ENCODE assay signal across 11 cellular contexts in the genomic region with DNA sequence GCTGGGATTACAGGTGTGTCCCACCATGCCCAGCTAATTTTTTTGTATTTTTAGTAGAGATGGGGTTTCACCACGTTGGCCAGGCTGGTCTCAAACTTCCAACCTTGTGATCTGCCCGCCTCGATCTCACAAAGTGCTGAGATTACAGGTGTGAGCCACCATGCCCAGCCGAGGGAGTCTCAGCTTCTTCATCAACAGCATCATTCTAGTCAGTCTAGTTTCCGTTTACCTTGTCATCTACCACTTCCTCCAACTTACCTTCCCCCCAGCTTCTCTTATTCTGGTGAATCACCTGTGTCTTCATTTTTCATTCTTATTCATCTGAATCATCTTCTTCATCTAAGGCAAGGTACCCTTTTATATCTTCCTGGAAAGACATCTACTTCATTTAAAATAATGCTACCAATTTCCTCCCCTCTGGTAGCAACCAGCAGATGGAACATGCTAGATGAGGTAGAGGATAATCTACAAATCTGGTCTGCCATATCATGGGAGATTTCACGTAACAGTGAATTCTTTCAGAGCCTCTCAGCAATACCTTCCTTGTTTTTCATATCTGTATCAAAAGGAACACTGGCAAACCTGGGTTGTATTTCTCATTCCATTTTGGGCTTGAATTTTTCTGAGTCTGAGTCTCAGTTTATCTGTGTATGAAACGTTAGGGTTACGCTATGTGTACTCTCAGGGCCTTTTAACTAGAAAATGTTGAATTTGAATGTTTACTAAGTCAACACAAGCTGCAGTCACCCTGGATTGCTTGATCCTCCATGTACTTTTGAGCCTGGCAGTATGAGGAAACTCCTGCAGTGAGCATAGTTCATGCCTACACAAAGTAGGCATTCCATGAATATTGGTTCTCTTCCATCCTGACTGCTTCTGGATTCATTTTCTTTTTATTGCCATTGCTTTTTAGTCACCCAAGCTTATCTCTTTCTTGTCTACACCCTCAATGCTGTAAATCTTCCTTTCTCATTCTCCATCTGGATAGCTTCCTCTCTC. TPM values are rescaled to one million over a fixed set of nuclear protein-coding genes. Genes with fewer than 3 reads are reported as not detected.
DNase-seq lines count a peak whose midpoint lies in the region; ATAC-seq and TF ChIP-seq lines count a peak whose summit lies in the region.
"Had no signal": no experiment of that assay in that cellular context is flagged by ENCODE, and none has a peak within 500 bp of the region (broad histone marks: within the 10 kb centered on the region; RNA-seq: fewer than 3 reads in every experiment).

No MANE protein-coding gene starts in this region.

- no peaks in the 10 kb centered on the region for H3K9me3 Mint-ChIP-seq in CD8-positive, alpha-beta memory T cell
- no peaks in the 10 kb centered on the region for H3K9me3 Mint-ChIP-seq in central memory CD8-positive, alpha-beta T cell

- DNase-seq in CD8-positive, alpha-beta memory T cell, result peak in 3 of 5 donors; percentile 17 to 52 (median 23)
- peak; percentile 47 to 62 for DNase-seq in activated CD4-positive, alpha-beta T cell treated with anti-CD3 and anti-CD28 coated beads, Interleukin-2, amount 50 U/mL, for 4 hours
- no peak for DNase-seq in central memory CD8-positive, alpha-beta T cell (ENCODE audit: low spot score in 2 of 2)
- DNase-seq in stimulated activated CD4-positive, alpha-beta T cell treated with anti-CD3 and anti-CD28 coated beads, Interleukin-15, amount 100 ng/mL, for 24 hours, result peak; percentile 69
- no peak for DNase-seq in putamen (ENCODE audit: low spot score)
- DNase-seq in osteoblast (ENCODE audit: insufficient read length, low spot score, missing footprints), result no peak
- no peak for DNase-seq in CD1c-positive myeloid dendritic cell (ENCODE audit: extremely low spot score)
- no peak for DNase-seq in HEK293T (ENCODE audit: extremely low spot score)
- DNase-seq: NCI-H1092 had no signal

- POLR2A ChIA-PET in CD8-positive, alpha-beta memory T cell (lab: Charles Lee), result interaction anchor here (1.1 kb wide), 1 partner anchor 17 kb away, joined by 4 read pairs; no protein-coding TSS in a partner anchor
- POLR2A ChIA-PET in HEK293T (lab: Yijun Ruan, JAX), result no interaction called here

- H3K36me3 ChIP-seq in CD8-positive, alpha-beta memory T cell (ENCODE audit: insufficient read depth, low read length), result no peaks in the 10 kb centered on the region
- no peaks in the 10 kb centered on the region for H3K36me3 ChIP-seq in osteoblast (ENCODE audit: insufficient read depth, low read length)

- H3K9me3 ChIP-seq in CD8-positive, alpha-beta memory T cell (ENCODE audit: low read length), result no peaks in the 10 kb centered on the region
- H3K9me3 ChIP-seq in osteoblast (ENCODE audit: low read depth, low read length), result no peaks in the 10 kb centered on the region

- CTCF ChIA-PET in CD8-positive, alpha-beta memory T cell (lab: Charles Lee), result interaction anchor here (1.6 kb wide), 1 partner anchor 17 kb away, joined by 3 read pairs; no protein-coding TSS in a partner anchor
- CTCF ChIA-PET in HEK293T (lab: Yijun Ruan, JAX), result no interaction called here

- H3K27me3 Mint-ChIP-seq in CD8-positive, alpha-beta memory T cell, result no peaks in the 10 kb centered on the region
- no peaks in the 10 kb centered on the region for H3K27me3 Mint-ChIP-seq in central memory CD8-positive, alpha-beta T cell

- H3K27me3 ChIP-seq in CD8-positive, alpha-beta memory T cell (ENCODE audit: insufficient read depth, low read length, poor library complexity, severe bottlenecking), result no peaks in the 10 kb centered on the region
- no peaks in the 10 kb centered on the region for H3K27me3 ChIP-seq in osteoblast (ENCODE audit: insufficient read depth, low read length)

- no peak overlapping the region for H3K27ac ChIP-seq in CD8-positive, alpha-beta memory T cell (ENCODE audit: low read depth, low read length)
- H3K27ac ChIP-seq in osteoblast (ENCODE audit: low read depth, low read length), result no peak overlapping the region

- H2AFZ ChIP-seq in osteoblast (ENCODE audit: low read length), result no peak overlapping the region

- peak; percentile 87 for ATAC-seq in central memory CD8-positive, alpha-beta T cell (replicated peaks; ENCODE audit: extremely low read depth, poor library complexity, severe bottlenecking)
- ATAC-seq: SK-N-SH treated with all-trans-retinoic acid at 6 μM for 48 hours had no signal

- peaks cover 17% of the 10 kb centered on the region for H3K4me1 ChIP-seq in CD8-positive, alpha-beta memory T cell (ENCODE audit: insufficient read depth, low read length)
- peaks cover 16% of the 10 kb centered on the region for H3K4me1 ChIP-seq in osteoblast (ENCODE audit: insufficient read depth, low read length)

- peaks cover 4 to 10% (median 4%) of the 10 kb centered on the region in 3 donors for H3K36me3 Mint-ChIP-seq in CD8-positive, alpha-beta memory T cell
- H3K36me3 Mint-ChIP-seq in central memory CD8-positive, alpha-beta T cell (ENCODE audit: insufficient read depth), result no peaks in the 10 kb centered on the region

- peak overlapping the region; percentile 0 to 87 (median 62) for H3K27ac Mint-ChIP-seq in CD8-positive, alpha-beta memory T cell
- peak overlapping the region; percentile 19 for H3K27ac Mint-ChIP-seq in central memory CD8-positive, alpha-beta T cell (ENCODE audit: low read depth)

- peaks cover 39 to 43% (median 40%) of the 10 kb centered on the region in 3 donors for H3K4me1 Mint-ChIP-seq in CD8-positive, alpha-beta memory T cell
- H3K4me1 Mint-ChIP-seq in central memory CD8-positive, alpha-beta T cell, result peaks cover 45% of the 10 kb centered on the region

- H3K4me2 ChIP-seq in osteoblast (ENCODE audit: insufficient read depth, low read length), result no peak overlapping the region

- H4K20me1 ChIP-seq in osteoblast (ENCODE audit: insufficient read depth, low read length), result peaks cover 36% of the 10 kb centered on the region

- no peak overlapping the region for H3K4me3 ChIP-seq in CD8-positive, alpha-beta memory T cell (ENCODE audit: low read length)
- no peak overlapping the region for H3K4me3 ChIP-seq in osteoblast (ENCODE audit: insufficient read depth, low read length)

- peaks cover 94% of the 10 kb centered on the region for H3K79me2 ChIP-seq in osteoblast (ENCODE audit: insufficient read depth, low read length)

- TF ChIP-seq CTCF in osteoblast (IDR thresholded peaks at IDR 0.05; ENCODE audit: extremely low read depth, low read depth, low read length), result no peak

- peak overlapping the region in 3 of 7 donors; percentile 0 to 26 (median 1) for H3K4me3 Mint-ChIP-seq in CD8-positive, alpha-beta memory T cell
- H3K4me3 Mint-ChIP-seq in central memory CD8-positive, alpha-beta T cell, result peak overlapping the region; percentile 1
- H3K4me3 Mint-ChIP-seq: CD14-positive monocyte had no signal

TF ChIP-seq in HEK293T, 16 proteins besides CTCF, POLR2A, EP300 and RAD21:
- TF ChIP-seq PKNOX1 (IDR thresholded peaks at IDR 0.05) (no peak), LEF1 (IDR thresholded peaks at IDR 0.05; ENCODE audit: borderline replicate concordance) (no peak), FOXA1 (IDR thresholded peaks at IDR 0.05) (no peak), SP1 (IDR thresholded peaks at IDR 0.05) (no peak), ARNT (IDR thresholded peaks at IDR 0.05) (no peak), ELF4 (IDR thresholded peaks at IDR 0.05) (no peak), L3MBTL2 (conservative IDR thresholded peaks at IDR 0.05) (no peak), HDGF (IDR thresholded peaks at IDR 0.05; ENCODE audit: borderline replicate concordance) (no peak), TARDBP (IDR thresholded peaks at IDR 0.05) (no peak), NFRKB (IDR thresholded peaks at IDR 0.05) (no peak), FOXM1 (IDR thresholded peaks at IDR 0.05; ENCODE audit: borderline replicate concordance) (no peak), FOXK2 (IDR thresholded peaks at IDR 0.05) (no peak), BHLHE40 (IDR thresholded peaks at IDR 0.05; ENCODE audit: borderline replicate concordance) (no peak), CTBP1 (IDR thresholded peaks at IDR 0.05; ENCODE audit: borderline replicate concordance) (no peak), ZNF384 (IDR thresholded peaks at IDR 0.05) (no peak)

RNA-seq across cellular contexts. Expression of gene LPP, which starts 16.8 kb away (rescaled TPM):
- 10 to 100 TPM; 13.4 to 18.0 TPM for total RNA-seq in CD8-positive, alpha-beta memory T cell
- polyA plus RNA-seq in CD8-positive, alpha-beta memory T cell, result 23.5 TPM
- 73.4 and 77.4 TPM in 2 replicates for total RNA-seq in osteoblast

Comparison
In these comparisons a context has a peak if more than half of its experiments do, and no peak if none do; other contexts are left out.
1. DNase-seq: peak in CD8-positive, alpha-beta memory T cell (3 of 5), activated CD4-positive, alpha-beta T cell treated with anti-CD3 and anti-CD28 coated beads, Interleukin-2, amount 50 U/mL, for 4 hours (2 of 2) and stimulated activated CD4-positive, alpha-beta T cell treated with anti-CD3 and anti-CD28 coated beads, Interleukin-15, amount 100 ng/mL, for 24 hours (single experiment); none in central memory CD8-positive, alpha-beta T cell (0 of 2), putamen (single experiment), osteoblast (single experiment), CD1c-positive myeloid dendritic cell (single experiment) and HEK293T (single experiment).